In genomic region chr3:46867550-46867898, GRCh38 we compare ENCODE assay signal across 1 cellular context.
A peak's percentile ranks its signal among the peaks of the same experiment; 100 is the strongest.
TF ChIP-seq lines count a peak whose summit lies in the region.

No MANE protein-coding gene starts in this region.

TF ChIP-seq in K562, 482 proteins besides CTCF, POLR2A, EP300 and RAD21:
- TF ChIP-seq ZNF561 (CRISPR knock-in tag; conservative IDR thresholded peaks at IDR 0.05) (no peak), ZFX (CRISPR knock-in tag; IDR thresholded peaks at IDR 0.05) (0 out of 2 replicates have a peak, but pooled peaks have one; percentile 11)
